ENCODE assay signal across 8 cellular contexts in genomic region chr12:92445253-92446081, GRCh38.
A peak's percentile ranks its signal among the peaks of the same experiment; 100 is the strongest.
DNase-seq lines count a peak whose midpoint lies in the region; ATAC-seq and TF ChIP-seq lines count a peak whose summit lies in the region.

No MANE protein-coding gene starts in this region.

- no peaks in the 10 kb centered on the region for H3K36me3 ChIP-seq in uterus
- H3K36me3 ChIP-seq in SJCRH30, result no peaks in the 10 kb centered on the region

- H3K9me3 Mint-ChIP-seq in nephron progenitor cell, result no peaks in the 10 kb centered on the region

- H3K9me3 ChIP-seq in uterus (no peaks in the 10 kb centered on the region), SJCRH30 (replicated peaks) (no peaks in the 10 kb centered on the region)

- DNase-seq in Right ventricle myocardium inferior (ENCODE audit: missing footprints) (no peak), cardiac septum (ENCODE audit: low spot score) (no peak), fibroblast of peridontal ligament (ENCODE audit: extremely low read depth) (peak; percentile 11), uterus (peak in 1 of 2 donors; percentile 34), nephron progenitor cell (no peak), SJCRH30 (no peak)
- DNase-seq in activated CD4-positive, alpha-beta T cell treated with anti-CD3 and anti-CD28 coated beads, Interleukin-2, amount 50 U/mL, for 4 hours, result no peak

- no peak overlapping the region for H3K4me3 ChIP-seq in uterus
- H3K4me3 ChIP-seq in SJCRH30, result no peak overlapping the region

- peak overlapping the region; percentile 58 to 77 for H3K27ac ChIP-seq in uterus
- no peak overlapping the region for H3K27ac ChIP-seq in SJCRH30

- no peak for TF ChIP-seq POLR2A in uterus (IDR thresholded peaks at IDR 0.05)

- H3K36me3 Mint-ChIP-seq in nephron progenitor cell (ENCODE audit: low read depth), result no peaks in the 10 kb centered on the region

- no peak for TF ChIP-seq CTCF in uterus (IDR thresholded peaks at IDR 0.05)
- TF ChIP-seq CTCF in nephron progenitor cell (IDR thresholded peaks at IDR 0.05), result no peak

- H3K27me3 ChIP-seq in uterus (no peaks in the 10 kb centered on the region), SJCRH30 (no peaks in the 10 kb centered on the region)

- ATAC-seq in Right ventricle myocardium inferior, result peak; percentile 54
- ATAC-seq in HG03378 (IDR thresholded peaks at IDR 0.05; ENCODE audit: unreplicated experiment), result peak; percentile 79

- H3K27me3 Mint-ChIP-seq in nephron progenitor cell (ENCODE audit: low read depth, poor library complexity), result peaks cover 7% of the 10 kb centered on the region

- H3K4me3 Mint-ChIP-seq in nephron progenitor cell, result no peak overlapping the region

- H3K4me1 ChIP-seq in uterus (peaks cover 0 to 4% of the 10 kb centered on the region in 2 donors), SJCRH30 (peaks cover 14% of the 10 kb centered on the region)

- intact Hi-C loops in Right ventricle myocardium inferior (cut with DNase I) (loop anchor here (10.0 kb wide), 1 partner anchor 59 kb away; no protein-coding TSS in a partner anchor), cardiac septum (cut with DNase I) (loop anchor here (2.0 to 10.0 kb wide), 2 partner anchors 33 to 301 kb away; partner anchors contain the start of gene BTG1), uterus (cut with DNase I; ENCODE audit: low total_unique reads) (no loop called here)

- H3K4me1 Mint-ChIP-seq in nephron progenitor cell, result peaks cover 4% of the 10 kb centered on the region

- H3K27ac Mint-ChIP-seq in nephron progenitor cell, result no peak overlapping the region
